In genomic region chr15:85744636-85745422, GRCh38 we compare ENCODE assay signal across 22 cellular contexts. TPM values are rescaled to one million over a fixed set of nuclear protein-coding genes. Genes with fewer than 3 reads are reported as not detected.
A peak's percentile ranks its signal among the peaks of the same experiment; 100 is the strongest.
DNase-seq lines count a peak whose midpoint lies in the region; TF ChIP-seq lines count a peak whose summit lies in the region.
"Had no signal": no experiment of that assay in that cellular context is flagged by ENCODE, and none has a peak within 500 bp of the region (broad histone marks: within the 10 kb centered on the region; RNA-seq: fewer than 3 reads in every experiment).

No MANE protein-coding gene starts in this region.

- H3K27ac Mint-ChIP-seq in H9, result peak overlapping the region; percentile 57 to 77 (median 66); a peak in 5 of 7 replicates

- no peaks in the 10 kb centered on the region for H3K23me2 ChIP-seq in H9 (ENCODE audit: insufficient read length, low read depth, low read length, poor library complexity, severe bottlenecking)

- no peaks in the 10 kb centered on the region for H4K20me1 ChIP-seq in H9 (ENCODE audit: control insufficient read depth, insufficient read depth, insufficient read length)

- no peak overlapping the region for H2AFZ ChIP-seq in H9 (ENCODE audit: low read length)

- H3K4me1 Mint-ChIP-seq in H9, result peaks cover 36 to 43% of the 10 kb centered on the region in 2 experiments

- H2BK12ac ChIP-seq in H9 (ENCODE audit: insufficient read length, low read depth, low read length), result no peak overlapping the region

- no peak overlapping the region for H2BK120ac ChIP-seq in H9 (ENCODE audit: low read depth, low read length, poor library complexity, severe bottlenecking)

- no peak overlapping the region for H3K23ac ChIP-seq in H9 (ENCODE audit: insufficient read length, low read depth, low read length)

- no peak for TF ChIP-seq CTCF in H9 (conservative IDR thresholded peaks at IDR 0.05)
- TF ChIP-seq CTCF in coronary artery (IDR thresholded peaks at IDR 0.05), result no peak

- H2AK5ac ChIP-seq in H9 (ENCODE audit: insufficient read length, low read length), result no peak overlapping the region

- no peak overlapping the region for H4K5ac ChIP-seq in H9 (ENCODE audit: insufficient read length, low read depth, low read length)

- H2BK20ac ChIP-seq in H9 (ENCODE audit: low read depth, low read length, poor library complexity, severe bottlenecking), result no peak overlapping the region

- no peak overlapping the region for H3K18ac ChIP-seq in H9 (ENCODE audit: insufficient read length, low read depth, low read length)

- H3K36me3 Mint-ChIP-seq in H9 (ENCODE audit: insufficient read depth in 1 of 3, low read depth in 3 of 3), result peaks cover 23 to 65% (median 62%) of the 10 kb centered on the region in 3 experiments; a peak in 6 of 7 replicates

- H3K4me1 ChIP-seq in H9 (ENCODE audit: insufficient read depth, low read length), result peaks cover 2% of the 10 kb centered on the region; the same call in 1 of the 2 replicates
- H3K4me1 ChIP-seq: A549 had no signal

- no peak overlapping the region for H2BK15ac ChIP-seq in H9 (ENCODE audit: low read depth, low read length)

- H3K4me2 ChIP-seq in H9 (ENCODE audit: insufficient read depth, insufficient read length, low read length), result no peak overlapping the region
- H3K4me2 ChIP-seq: A549 had no signal

- no peak overlapping the region for H3K4me3 ChIP-seq in coronary artery
- H3K4me3 ChIP-seq: A549, SJCRH30 had no signal

- no peak overlapping the region for H3K27ac ChIP-seq in H9 (ENCODE audit: insufficient read length, low read depth, low read length)
- H3K27ac ChIP-seq in coronary artery, result no peak overlapping the region
- H3K27ac ChIP-seq: A549, C4-2B, HL-60, SJCRH30 had no signal

- H3K4me3 Mint-ChIP-seq in H9, result no peak overlapping the region
- H3K4me3 Mint-ChIP-seq: T-helper 2 cell treated with Interferon-gamma antibody and Interleukin-4, amounts not matched to agents 5 μg/mL and 100 μg/mL, for 36 hours had no signal

- H3K4ac ChIP-seq in H9 (ENCODE audit: low read depth, low read length), result no peak overlapping the region

- intact Hi-C loops in posterior vena cava (cut with DNase I), result loop anchor here (5.0 kb wide), 1 partner anchor 87 kb away; no protein-coding TSS in a partner anchor

- no peak overlapping the region for H4K8ac ChIP-seq in H9 (replicated peaks; ENCODE audit: insufficient read length, low read depth, low read length)

- no peak overlapping the region for H4K91ac ChIP-seq in H9 (ENCODE audit: insufficient read length, low read depth, low read length)

- H3K27me3 Mint-ChIP-seq in H9 (ENCODE audit: low read depth), result no peaks in the 10 kb centered on the region

- no peaks in the 10 kb centered on the region for H3K9me3 ChIP-seq in H9 (ENCODE audit: control insufficient read depth, low read depth, low read length)
- H3K9me3 ChIP-seq: A549, SJCRH30 had no signal

- no peaks in the 10 kb centered on the region for H3K79me1 ChIP-seq in H9 (ENCODE audit: insufficient read depth, low read depth, low read length, poor library complexity, severe bottlenecking)

- H3T11ph ChIP-seq in H9 (ENCODE audit: low read length), result no peak overlapping the region

- H3K9ac ChIP-seq in H9 (ENCODE audit: extremely low read depth, insufficient read length, low read length), result no peak overlapping the region

- no peak overlapping the region for H2BK5ac ChIP-seq in H9 (ENCODE audit: insufficient read length, low read length)

- H3K14ac ChIP-seq in H9 (ENCODE audit: insufficient read depth, low read length), result no peak overlapping the region

- no peaks in the 10 kb centered on the region for H3K9me3 Mint-ChIP-seq in H9
- H3K9me3 Mint-ChIP-seq: T-helper 2 cell treated with Interferon-gamma antibody and Interleukin-4, amounts not matched to agents 5 μg/mL and 100 μg/mL, for 36 hours had no signal

- no peak overlapping the region for H3K56ac ChIP-seq in H9 (ENCODE audit: insufficient read length, low read depth, low read length)

- no CpG with 5 or more reads among the region's 22 CpGs for WGBS in H9 (ENCODE audit: extremely low coverage, insufficient read length, low lambda C conversion rate)

- peak; percentile 43 for DNase-seq in activated CD8-positive, alpha-beta memory T cell treated with anti-CD3 and anti-CD28 coated beads, Interleukin-2, amount 50 U/mL, for 48 hours
- DNase-seq in activated CD8-positive, alpha-beta memory T cell treated with anti-CD3 and anti-CD28 coated beads, Interleukin-2, amount 50 U/mL, for 4 hours, result no peak
- DNase-seq in H9 (no peak), coronary artery (ENCODE audit: low spot score) (peak; percentile 68), posterior vena cava (ENCODE audit: low spot score) (peak; percentile 80), dermis blood vessel endothelial cell (no peak), inferior parietal cortex (ENCODE audit: extremely low spot score) (no peak), mesenteric fat pad (ENCODE audit: low spot score) (no peak)
- DNase-seq: activated gamma-delta T cell treated with Interleukin-2 at 50 U/mL for 16 hours; amygdala; central memory CD4-positive, alpha-beta T cell; DMS 273 treated with DMSO at 0.1 percent for 48 hours; effector memory CD4-positive, alpha-beta T cell; HCEC 1CT; NCI-H1436 treated with DMSO at 0.1 percent for 48 hours; NCI-H748 treated with DMSO at 0.1 percent for 48 hours; SJCRH30; stimulated activated CD4-positive, alpha-beta T cell treated with anti-CD3 and anti-CD28 coated beads, Interleukin-4, amount 100 ng/mL, for 1 hour had no signal

- no peaks in the 10 kb centered on the region for H3K79me2 ChIP-seq in H9 (ENCODE audit: insufficient read depth, low read length)

- no peaks in the 10 kb centered on the region for H3K27me3 ChIP-seq in H9 (ENCODE audit: insufficient read depth, low read length)
- H3K27me3 ChIP-seq: SJCRH30 had no signal

RNA-seq across cellular contexts. Expression of gene KLHL25, which starts 49.9 kb away (rescaled TPM):
- total RNA-seq in H9 (2021) (18.2 and 18.4 TPM in 2 replicates), posterior vena cava (10 to 100 TPM; 10.0 to 10.3 TPM), dermis blood vessel endothelial cell (5.4 and 7.9 TPM in 2 replicates), mesenteric fat pad (30.0 TPM)

Comparison
In these comparisons a context has a peak if more than half of its experiments do, and no peak if none do; other contexts are left out.
1. DNase-seq: peak in activated CD8-positive, alpha-beta memory T cell treated with anti-CD3 and anti-CD28 coated beads, Interleukin-2, amount 50 U/mL, for 48 hours (single experiment), coronary artery (single experiment) and posterior vena cava (single experiment); none in activated CD8-positive, alpha-beta memory T cell treated with anti-CD3 and anti-CD28 coated beads, Interleukin-2, amount 50 U/mL, for 4 hours (single experiment), H9 (single experiment), dermis blood vessel endothelial cell (single experiment), inferior parietal cortex (single experiment) and mesenteric fat pad (single experiment).